Comparison of ENCODE assay signal across 8 cellular contexts in the genomic region with DNA sequence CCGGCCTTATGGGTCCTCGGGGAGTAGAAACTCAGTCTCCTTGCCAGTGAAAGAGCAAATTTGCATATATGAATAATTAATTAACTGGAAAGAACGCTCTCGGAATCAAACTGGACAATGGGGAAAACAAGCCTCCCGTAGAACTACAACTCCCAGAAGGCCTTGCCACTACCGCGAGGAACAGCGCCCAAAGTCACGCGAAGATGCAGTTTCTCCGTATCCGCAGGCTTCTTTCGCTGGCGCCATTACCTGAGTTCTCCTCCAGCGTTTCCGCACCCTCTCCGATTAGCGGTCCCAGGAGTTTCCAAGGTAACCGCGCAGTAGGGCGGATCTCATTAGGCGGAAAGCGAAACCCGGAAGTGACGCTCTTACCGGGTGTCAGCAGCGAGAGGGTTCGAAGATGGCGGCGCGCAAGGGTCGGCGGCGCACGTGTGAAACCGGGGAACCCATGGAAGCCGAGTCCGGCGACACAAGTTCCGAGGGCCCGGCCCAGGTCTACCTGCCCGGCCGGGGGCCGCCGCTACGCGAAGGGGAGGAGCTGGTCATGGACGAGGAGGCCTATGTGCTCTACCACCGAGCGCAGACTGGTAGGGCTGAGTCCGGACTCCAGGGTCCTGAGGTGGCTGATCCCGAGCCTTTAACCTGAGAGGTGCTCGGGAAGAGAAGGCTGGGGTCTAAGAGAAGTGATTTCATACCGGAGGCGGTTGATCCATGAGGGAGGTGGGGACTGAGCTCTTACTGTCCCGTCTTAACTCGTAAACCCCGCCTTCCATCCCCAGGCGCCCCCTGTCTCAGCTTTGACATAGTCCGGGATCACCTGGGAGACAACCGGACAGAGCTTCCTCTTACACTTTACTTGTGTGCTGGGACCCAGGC.
DNase-seq lines count a peak whose midpoint lies in the region; ATAC-seq lines count a peak whose summit lies in the region.

A gene (plus strand): TSS at position 378 of the 876 bp plus-strand sequence. CDS start 23 bp downstream, at position 401.

- ATAC-seq in GM19023 (IDR thresholded peaks at IDR 0.05; ENCODE audit: unreplicated experiment) (peak; percentile 79), HG03354 (IDR thresholded peaks at IDR 0.05; ENCODE audit: poor library complexity, severe bottlenecking, unreplicated experiment) (peak; percentile 82)
- peak; percentile 95 for ATAC-seq in activated CD4-positive, CD25-positive, alpha-beta regulatory T cell treated with anti-CD3 and anti-CD28 coated beads, Interleukin-2, amount 50 U/mL, for 24 hours

- DNase-seq in AG08396 (ENCODE audit: low spot score) (peak; percentile 95), NCI-H446 treated with DMSO at 0.1 percent for 48 hours (lab: John Stamatoyannopoulos, UW) (peak; percentile 99), cerebellar cortex (ENCODE audit: low spot score) (peak; percentile 99), islet precursor cell (peak; percentile 98)
- peak; percentile 84 to 94 (median 91) for DNase-seq in stimulated activated CD4-positive, alpha-beta T cell treated with anti-CD3 and anti-CD28 coated beads, Interleukin-12 subunit alpha, Interleukin-12 subunit beta, amount 100 ng/mL, for 48 hours (ENCODE audit: low read depth in 2 of 3, low spot score in 1 of 3)

Comparison
In these comparisons a context has a peak if more than half of its experiments do, and no peak if none do; other contexts are left out.
1. Peak in every context shown above with its lines: DNase-seq and ATAC-seq.